20 cellular contexts compared by ENCODE assay signal in genomic region chr7:31146026-31146425, GRCh38.
DNase-seq lines count a peak whose midpoint lies in the region; ATAC-seq, FAIRE-seq and TF ChIP-seq lines count a peak whose summit lies in the region.
"Had no signal": no experiment of that assay in that cellular context is flagged by ENCODE, and none has a peak within 500 bp of the region (broad histone marks: within the 10 kb centered on the region; RNA-seq: fewer than 3 reads in every experiment).

No MANE protein-coding gene starts in this region.

- TF ChIP-seq CTCF in PC-3 (conservative IDR thresholded peaks at IDR 0.05; ENCODE audit: low read depth, low read length) = no peak
- no peak for TF ChIP-seq CTCF in foreskin keratinocyte (conservative IDR thresholded peaks at IDR 0.05)
- no peak for TF ChIP-seq CTCF in GM23338 (conservative IDR thresholded peaks at IDR 0.05; ENCODE audit: low read depth in 2 of 2)
- no peak for TF ChIP-seq CTCF in uterus (IDR thresholded peaks at IDR 0.05)

- H3K4me2 ChIP-seq in PC-3 (ENCODE audit: low read length) = no peak overlapping the region
- no peak overlapping the region for H3K4me2 ChIP-seq in trophoblast cell (ENCODE audit: low read length)
- no peak overlapping the region for H3K4me2 ChIP-seq in GM23338

- H3K4me3 ChIP-seq in PC-3 (ENCODE audit: low read length) (no peak overlapping the region), trophoblast cell (ENCODE audit: low read depth, low read length) (no peak overlapping the region), GM23338 (no peak overlapping the region), uterus (no peak overlapping the region)
- H3K4me3 ChIP-seq: HAP-1 had no signal

- BruUV-seq in PC-3 (replicated peaks; lab: Mats Ljungman, UMichigan) = no TSS peak

- no peak overlapping the region for H3K27ac Mint-ChIP-seq in GM23338
- H3K27ac Mint-ChIP-seq: CD4-positive, CD25-positive, alpha-beta regulatory T cell; CD8-positive, alpha-beta memory T cell had no signal

- no peak overlapping the region for H3K4me3 Mint-ChIP-seq in GM23338
- H3K4me3 Mint-ChIP-seq: CD4-positive, CD25-positive, alpha-beta regulatory T cell; CD8-positive, alpha-beta memory T cell had no signal

- ATAC-seq in PC-3 (no peak), foreskin keratinocyte (peak; percentile 89), GM23338 (no peak)

- CTCF ChIA-PET in PC-3 (lab: Charles Lee) = no interaction called here

- H2BK12ac ChIP-seq in trophoblast cell (ENCODE audit: low read length) = no peak overlapping the region

- H4K91ac ChIP-seq in trophoblast cell (ENCODE audit: low read depth, low read length) = no peak overlapping the region

- H3K79me2 ChIP-seq in PC-3 (ENCODE audit: low read length) = no peaks in the 10 kb centered on the region
- H3K79me2 ChIP-seq in trophoblast cell (ENCODE audit: control insufficient read depth, insufficient read depth, low read length, poor library complexity) = no peaks in the 10 kb centered on the region
- no peaks in the 10 kb centered on the region for H3K79me2 ChIP-seq in GM23338 (replicated peaks; ENCODE audit: insufficient read depth)

- H3K4me1 ChIP-seq in PC-3 (ENCODE audit: insufficient read depth, low read length) = no peaks in the 10 kb centered on the region
- no peaks in the 10 kb centered on the region for H3K4me1 ChIP-seq in foreskin keratinocyte
- H3K4me1 ChIP-seq in trophoblast cell (ENCODE audit: control insufficient read depth in 1 of 2, insufficient read depth in 2 of 2, low read length in 2 of 2) = no peaks in the 10 kb centered on the region
- no peaks in the 10 kb centered on the region for H3K4me1 ChIP-seq in GM23338 (ENCODE audit: insufficient read depth)
- H3K4me1 ChIP-seq in uterus = no peaks in the 10 kb centered on the region
- H3K4me1 ChIP-seq: BE2C, Caco-2, HAP-1 had no signal

- no CpG with 5 or more reads among the region's 1 CpG for WGBS in trophoblast cell (ENCODE audit: extremely low coverage, insufficient coverage, insufficient read length)

- H2BK120ac ChIP-seq in trophoblast cell (ENCODE audit: insufficient read depth, low read length, poor library complexity) = no peak overlapping the region

- no peak overlapping the region for H2AK5ac ChIP-seq in trophoblast cell (ENCODE audit: low read length)

- H3K14ac ChIP-seq in trophoblast cell (ENCODE audit: low read length) = no peak overlapping the region

- H3K23ac ChIP-seq in trophoblast cell (ENCODE audit: low read length) = no peak overlapping the region

- H3F3A ChIP-seq in PC-3 (ENCODE audit: low read length, unreplicated experiment) (no peaks in the 10 kb centered on the region), GM23338 (replicated peaks; ENCODE audit: low read depth) (no peaks in the 10 kb centered on the region)

- peak; percentile 38 for FAIRE-seq in H54 (lab: Jason Lieb, UNC)
- FAIRE-seq: A204.1, D721Med, GM12892, GM18507, H1 had no signal

- H3K9ac ChIP-seq in PC-3 (ENCODE audit: low read length) (no peak overlapping the region), trophoblast cell (ENCODE audit: low read length) (no peak overlapping the region)

- H3K4ac ChIP-seq in trophoblast cell (ENCODE audit: low read depth, low read length) = no peak overlapping the region

- no peaks in the 10 kb centered on the region for H3K36me3 Mint-ChIP-seq in GM23338 (ENCODE audit: low read depth)
- H3K36me3 Mint-ChIP-seq: CD4-positive, CD25-positive, alpha-beta regulatory T cell; CD8-positive, alpha-beta memory T cell had no signal

- H3K27ac ChIP-seq in PC-3 (ENCODE audit: low read length) = no peak overlapping the region
- no peak overlapping the region for H3K27ac ChIP-seq in foreskin keratinocyte
- no peak overlapping the region for H3K27ac ChIP-seq in trophoblast cell (ENCODE audit: low read depth, low read length)
- H3K27ac ChIP-seq in GM23338 (ENCODE audit: low read depth) = no peak overlapping the region
- no peak overlapping the region for H3K27ac ChIP-seq in uterus
- H3K27ac ChIP-seq: HL-60 had no signal

- peaks cover 3% of the 10 kb centered on the region; the same call in 1 of the 3 replicates for H3K4me1 Mint-ChIP-seq in GM23338
- H3K4me1 Mint-ChIP-seq: CD4-positive, CD25-positive, alpha-beta regulatory T cell; CD8-positive, alpha-beta memory T cell had no signal

- no peak overlapping the region for H2AFZ ChIP-seq in PC-3 (ENCODE audit: low read length)
- no peak overlapping the region for H2AFZ ChIP-seq in trophoblast cell (ENCODE audit: insufficient read depth, low read length, poor library complexity)
- H2AFZ ChIP-seq in GM23338 = no peak overlapping the region

- no peak overlapping the region for H2BK5ac ChIP-seq in trophoblast cell (ENCODE audit: low read depth, low read length, poor library complexity)

- no peaks in the 10 kb centered on the region for H3K9me3 Mint-ChIP-seq in GM23338

- POLR2A ChIA-PET in PC-3 (lab: Charles Lee; ENCODE audit: unreplicated experiment) = no interaction called here

- H3K9me3 ChIP-seq in PC-3 (ENCODE audit: low read length) (no peaks in the 10 kb centered on the region), trophoblast cell (ENCODE audit: insufficient read depth, low read depth, low read length) (no peaks in the 10 kb centered on the region), uterus (no peaks in the 10 kb centered on the region)
- H3K9me3 ChIP-seq: BE2C, Caco-2, HAP-1 had no signal

- intact Hi-C loops in PC-3 (cut with micrococcal nuclease) = no loop called here
- intact Hi-C loops in uterus (cut with DNase I; ENCODE audit: low total_unique reads) = no loop called here

- DNase-seq in H54 (ENCODE audit: insufficient read length, low spot score) (no peak), PC-3 (peak; percentile 25), foreskin keratinocyte (peak; percentile 22 to 60), trophoblast cell (peak; percentile 88), GM23338 (ENCODE audit: low spot score) (no peak), uterus (no peak)
- no peak for DNase-seq in effector CD8-positive, alpha-beta T cell (lab: John Stamatoyannopoulos, UW)
- DNase-seq: BE2C; C1 segment of cervical spinal cord; Caco-2; CD4-positive, CD25-positive, alpha-beta regulatory T cell; CD8-positive, alpha-beta memory T cell; GDM1 had no signal

- no peaks in the 10 kb centered on the region for H3K79me1 ChIP-seq in trophoblast cell (ENCODE audit: low read length)

- H3K9me2 ChIP-seq in PC-3 (replicated peaks; ENCODE audit: low read length) (no peaks in the 10 kb centered on the region), GM23338 (ENCODE audit: insufficient read depth) (no peaks in the 10 kb centered on the region)

- H3K27me3 Mint-ChIP-seq in GM23338 (ENCODE audit: insufficient read depth, low read depth, poor library complexity) = no peaks in the 10 kb centered on the region
- H3K27me3 Mint-ChIP-seq: CD4-positive, CD25-positive, alpha-beta regulatory T cell had no signal

- H3K27me3 ChIP-seq in PC-3 (ENCODE audit: low read length) = peaks cover 8% of the 10 kb centered on the region; the same call in 1 of the 2 replicates
- peaks cover 40% of the 10 kb centered on the region for H3K27me3 ChIP-seq in foreskin keratinocyte
- H3K27me3 ChIP-seq in trophoblast cell (ENCODE audit: insufficient read depth, low read length) = no peaks in the 10 kb centered on the region
- no peaks in the 10 kb centered on the region for H3K27me3 ChIP-seq in GM23338 (ENCODE audit: insufficient read depth)
- H3K27me3 ChIP-seq in uterus = no peaks in the 10 kb centered on the region

- H4K12ac ChIP-seq in trophoblast cell (ENCODE audit: low read depth, low read length) = no peak overlapping the region

- TF ChIP-seq POLR2A in H54 (IDR thresholded peaks at IDR 0.05; ENCODE audit: low read depth, low read length) (no peak), uterus (IDR thresholded peaks at IDR 0.05) (no peak)

- no peak overlapping the region for H3K18ac ChIP-seq in trophoblast cell (ENCODE audit: low read length)

- H3K36me3 ChIP-seq in PC-3 (ENCODE audit: low read depth, low read length) = no peaks in the 10 kb centered on the region
- no peaks in the 10 kb centered on the region for H3K36me3 ChIP-seq in trophoblast cell (ENCODE audit: control insufficient read depth in 1 of 2, insufficient read depth in 2 of 2, low read length in 2 of 2)
- no peaks in the 10 kb centered on the region for H3K36me3 ChIP-seq in GM23338 (ENCODE audit: insufficient read depth)
- no peaks in the 10 kb centered on the region for H3K36me3 ChIP-seq in uterus
- H3K36me3 ChIP-seq: BE2C, HAP-1 had no signal

- no peak overlapping the region for H4K8ac ChIP-seq in trophoblast cell (ENCODE audit: low read depth, low read length)

- H4K20me1 ChIP-seq in PC-3 (ENCODE audit: low read length) (no peaks in the 10 kb centered on the region), GM23338 (replicated peaks; ENCODE audit: insufficient read depth) (no peaks in the 10 kb centered on the region)

TF ChIP-seq in GM23338, 12 proteins besides CTCF, POLR2A, EP300 and RAD21 (continues in another document):
- TF ChIP-seq NANOG (IDR thresholded peaks at IDR 0.05; ENCODE audit: borderline replicate concordance) (no peak), REST (IDR thresholded peaks at IDR 0.05; ENCODE audit: unreplicated experiment) (no peak), ZNF331 (CRISPR knock-in tag; IDR thresholded peaks at IDR 0.05; ENCODE audit: low read depth) (no peak), ZNF114 (CRISPR knock-in tag; IDR thresholded peaks at IDR 0.05) (no peak), EZH2phosphoT487 (IDR thresholded peaks at IDR 0.05; ENCODE audit: unreplicated experiment) (no peak), STAT1 (IDR thresholded peaks at IDR 0.05; ENCODE audit: unreplicated experiment) (no peak), POLR2AphosphoS5 (IDR thresholded peaks at IDR 0.05; ENCODE audit: low read depth) (no peak)

Comparison
In these comparisons a context has a peak if more than half of its experiments do, and no peak if none do; other contexts are left out.
1. DNase-seq: peak in PC-3 (single experiment), foreskin keratinocyte (2 of 2) and trophoblast cell (2 of 2); none in H54 (single experiment), effector CD8-positive, alpha-beta T cell (single experiment), GM23338 (single experiment) and uterus (0 of 2).